Comparison of ENCODE assay signal across 18 cellular contexts in the genomic region with DNA sequence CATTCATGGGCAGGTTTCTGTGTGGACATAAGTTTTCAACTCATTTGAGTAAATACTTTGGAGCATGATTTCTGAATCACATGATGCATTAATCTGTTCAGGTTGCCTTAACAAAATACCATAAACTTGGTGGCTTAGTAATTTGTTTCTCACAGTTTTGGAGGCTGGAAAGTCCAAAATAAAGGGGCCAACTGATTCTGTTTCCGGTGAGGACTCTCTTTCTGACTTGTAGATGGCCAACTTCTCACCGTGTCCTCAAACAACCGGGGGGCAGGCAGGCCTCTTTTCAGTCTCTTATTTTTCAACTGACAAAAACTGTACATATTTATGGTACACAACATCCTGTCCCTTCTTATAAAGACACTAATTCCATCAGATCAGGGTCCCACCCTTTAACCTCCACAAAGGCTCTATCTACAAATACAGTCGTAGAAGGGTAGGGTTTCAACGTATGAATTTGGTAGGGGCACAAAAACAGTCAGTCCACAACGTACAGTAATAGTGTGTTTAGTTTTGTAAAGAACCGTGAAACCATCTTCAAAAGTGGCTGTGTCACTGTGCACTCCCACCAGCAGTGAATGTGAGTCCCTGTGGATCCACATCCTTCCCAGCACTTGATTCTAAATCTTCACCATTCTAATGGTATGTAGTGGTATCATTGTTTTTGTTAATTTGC. TPM values are rescaled to one million over a fixed set of nuclear protein-coding genes. Genes with fewer than 3 reads are reported as not detected.
DNase-seq lines count a peak whose midpoint lies in the region; ATAC-seq, FAIRE-seq and TF ChIP-seq lines count a peak whose summit lies in the region.
"Had no signal": no experiment of that assay in that cellular context is flagged by ENCODE, and none has a peak within 500 bp of the region (broad histone marks: within the 10 kb centered on the region; RNA-seq: fewer than 3 reads in every experiment).

No MANE protein-coding gene starts in this region.

- H3K9me3 ChIP-seq in astrocyte (ENCODE audit: insufficient read depth, low read depth, low read length): no peaks in the 10 kb centered on the region

- peak overlapping the region; percentile 44 for H3K27ac Mint-ChIP-seq in activated CD8-positive, alpha-beta T cell treated with anti-CD3 and anti-CD28 coated beads for 36 hours
- H3K27ac Mint-ChIP-seq in activated CD8-positive, alpha-beta T cell treated with anti-CD3 and anti-CD28 coated beads, Interleukin-2, amount 10 ng/mL, durations not matched to agents 7 days and 5 days: no peak overlapping the region
- H3K27ac Mint-ChIP-seq in natural killer cell treated with Interleukin-12 subunit alpha and Interleukin-12 subunit beta and Interleukin-15 and Interleukin-18, amount 100 ng/mL, for 72 hours: peak overlapping the region in 1 of 2 donors; percentile 77
- H3K27ac Mint-ChIP-seq in natural killer cell (no peak overlapping the region), astrocyte (ENCODE audit: unreplicated experiment) (no peak overlapping the region)
- H3K27ac Mint-ChIP-seq: B cell; CD8-positive, alpha-beta T cell; HFFc6 had no signal

- H3K9me3 Mint-ChIP-seq in activated CD8-positive, alpha-beta T cell treated with anti-CD3 and anti-CD28 coated beads for 36 hours: peaks cover 9% of the 10 kb centered on the region
- H3K9me3 Mint-ChIP-seq in activated CD8-positive, alpha-beta T cell treated with anti-CD3 and anti-CD28 coated beads, Interleukin-2, amount 10 ng/mL, durations not matched to agents 7 days and 5 days (ENCODE audit: insufficient read depth): no peaks in the 10 kb centered on the region
- no peaks in the 10 kb centered on the region for H3K9me3 Mint-ChIP-seq in natural killer cell treated with Interleukin-12 subunit alpha and Interleukin-12 subunit beta and Interleukin-15 and Interleukin-18, amount 100 ng/mL, for 72 hours
- H3K9me3 Mint-ChIP-seq in natural killer cell (no peaks in the 10 kb centered on the region), astrocyte (ENCODE audit: unreplicated experiment) (peaks cover 3% of the 10 kb centered on the region)
- H3K9me3 Mint-ChIP-seq: CD8-positive, alpha-beta T cell; HFFc6 had no signal

- no peaks in the 10 kb centered on the region for H3K79me2 ChIP-seq in astrocyte (ENCODE audit: insufficient read depth, low read length)

- intact Hi-C loops in activated CD8-positive, alpha-beta T cell treated with anti-CD3 and anti-CD28 coated beads for 36 hours (cut with micrococcal nuclease): no loop called here
- intact Hi-C loops in natural killer cell (cut with micrococcal nuclease): no loop called here

- H3K9ac ChIP-seq in astrocyte (ENCODE audit: low read length): no peak overlapping the region
- H3K9ac ChIP-seq: BLaER1 treated with 17β-estradiol and CSF1 and Interleukin-3, amounts not matched to agents 10 nM and 100 nM had no signal

- no peaks in the 10 kb centered on the region for H4K20me1 ChIP-seq in astrocyte (ENCODE audit: insufficient read depth, low read length)
- H4K20me1 ChIP-seq: BLaER1 treated with 17β-estradiol and CSF1 and Interleukin-3, amounts not matched to agents 10 nM and 100 nM had no signal

- CTCF ChIA-PET in activated CD8-positive, alpha-beta T cell treated with anti-CD3 and anti-CD28 coated beads for 36 hours (lab: Charles Lee): no interaction called here
- CTCF ChIA-PET in activated CD8-positive, alpha-beta T cell treated with anti-CD3 and anti-CD28 coated beads, Interleukin-2, amount 10 ng/mL, durations not matched to agents 7 days and 5 days (lab: Charles Lee): no interaction called here

- peaks cover 36% of the 10 kb centered on the region for H3K36me3 Mint-ChIP-seq in activated CD8-positive, alpha-beta T cell treated with anti-CD3 and anti-CD28 coated beads for 36 hours (ENCODE audit: low read depth)
- peaks cover 70% of the 10 kb centered on the region for H3K36me3 Mint-ChIP-seq in activated CD8-positive, alpha-beta T cell treated with anti-CD3 and anti-CD28 coated beads, Interleukin-2, amount 10 ng/mL, durations not matched to agents 7 days and 5 days (ENCODE audit: low read depth)
- H3K36me3 Mint-ChIP-seq in natural killer cell treated with Interleukin-12 subunit alpha and Interleukin-12 subunit beta and Interleukin-15 and Interleukin-18, amount 100 ng/mL, for 72 hours: peaks cover 20% of the 10 kb centered on the region
- H3K36me3 Mint-ChIP-seq in natural killer cell (no peaks in the 10 kb centered on the region), astrocyte (ENCODE audit: low read depth, unreplicated experiment) (peaks cover 14% of the 10 kb centered on the region)

- peak; percentile 62 for ATAC-seq in activated CD8-positive, alpha-beta T cell treated with anti-CD3 and anti-CD28 coated beads for 36 hours
- ATAC-seq in activated CD8-positive, alpha-beta T cell treated with anti-CD3 and anti-CD28 coated beads, Interleukin-2, amount 10 ng/mL, durations not matched to agents 7 days and 5 days: no peak
- ATAC-seq in natural killer cell treated with Interleukin-12 subunit alpha and Interleukin-12 subunit beta and Interleukin-15 and Interleukin-18, amount 100 ng/mL, for 72 hours: peak in 1 of 2 donors; percentile 74
- ATAC-seq in natural killer cell (no peak), HG02588 (IDR thresholded peaks at IDR 0.05; ENCODE audit: unreplicated experiment) (no peak)
- ATAC-seq: CD8-positive, alpha-beta T cell; HCT116 had no signal

- no peak overlapping the region for H2AFZ ChIP-seq in astrocyte (ENCODE audit: low read depth, low read length)

- peaks cover 53% of the 10 kb centered on the region for H3K4me1 Mint-ChIP-seq in activated CD8-positive, alpha-beta T cell treated with anti-CD3 and anti-CD28 coated beads for 36 hours (ENCODE audit: low read depth)
- peaks cover 58% of the 10 kb centered on the region for H3K4me1 Mint-ChIP-seq in activated CD8-positive, alpha-beta T cell treated with anti-CD3 and anti-CD28 coated beads, Interleukin-2, amount 10 ng/mL, durations not matched to agents 7 days and 5 days (ENCODE audit: low read depth)
- peaks cover 23 to 54% of the 10 kb centered on the region in 2 donors for H3K4me1 Mint-ChIP-seq in natural killer cell treated with Interleukin-12 subunit alpha and Interleukin-12 subunit beta and Interleukin-15 and Interleukin-18, amount 100 ng/mL, for 72 hours (ENCODE audit: low read depth in 2 of 2)
- H3K4me1 Mint-ChIP-seq in natural killer cell (peaks cover 27 to 32% of the 10 kb centered on the region in 2 donors), astrocyte (ENCODE audit: low read depth, unreplicated experiment) (no peaks in the 10 kb centered on the region)
- H3K4me1 Mint-ChIP-seq: B cell had no signal

- H3K4me3 Mint-ChIP-seq in activated CD8-positive, alpha-beta T cell treated with anti-CD3 and anti-CD28 coated beads for 36 hours: no peak overlapping the region
- H3K4me3 Mint-ChIP-seq in activated CD8-positive, alpha-beta T cell treated with anti-CD3 and anti-CD28 coated beads, Interleukin-2, amount 10 ng/mL, durations not matched to agents 7 days and 5 days: no peak overlapping the region
- H3K4me3 Mint-ChIP-seq in natural killer cell treated with Interleukin-12 subunit alpha and Interleukin-12 subunit beta and Interleukin-15 and Interleukin-18, amount 100 ng/mL, for 72 hours: peak overlapping the region; percentile 76
- H3K4me3 Mint-ChIP-seq in natural killer cell: no peak overlapping the region
- no peak overlapping the region for H3K4me3 Mint-ChIP-seq in astrocyte (ENCODE audit: unreplicated experiment)
- H3K4me3 Mint-ChIP-seq: B cell; CD8-positive, alpha-beta T cell; HFFc6 had no signal

- no peak for DNase-seq in activated CD8-positive, alpha-beta T cell treated with anti-CD3 and anti-CD28 coated beads for 36 hours
- DNase-seq in activated CD8-positive, alpha-beta T cell treated with anti-CD3 and anti-CD28 coated beads, Interleukin-2, amount 10 ng/mL, durations not matched to agents 7 days and 5 days: no peak
- no peak for DNase-seq in natural killer cell treated with Interleukin-12 subunit alpha and Interleukin-12 subunit beta and Interleukin-15 and Interleukin-18, amount 100 ng/mL, for 72 hours (ENCODE audit: low spot score)
- DNase-seq in natural killer cell (no peak), astrocyte (ENCODE audit: low read depth) (no peak), NCI-H1105 (lab: John Stamatoyannopoulos, UW) (no peak)
- DNase-seq: CD8-positive, alpha-beta T cell; DMS 273 treated with DMSO at 0.1 percent for 48 hours; DMS53; DND-41; EL; GOT3; H7; HFFc6 had no signal

- peak; percentile 29 for FAIRE-seq in astrocyte (lab: Jason Lieb, UNC)

- H3K4me2 ChIP-seq in astrocyte (ENCODE audit: low read length): no peak overlapping the region
- H3K4me2 ChIP-seq: BLaER1 treated with 17β-estradiol and CSF1 and Interleukin-3, amounts not matched to agents 10 nM and 100 nM had no signal

- no peak overlapping the region for H3K4me3 ChIP-seq in astrocyte (ENCODE audit: insufficient read depth, low read depth, low read length)
- H3K4me3 ChIP-seq: BLaER1 treated with 17β-estradiol and CSF1 and Interleukin-3, amounts not matched to agents 10 nM and 100 nM had no signal

- TF ChIP-seq CTCF in activated CD8-positive, alpha-beta T cell treated with anti-CD3 and anti-CD28 coated beads for 36 hours (IDR thresholded peaks at IDR 0.05): no peak
- TF ChIP-seq CTCF in natural killer cell (IDR thresholded peaks at IDR 0.05) (no peak), astrocyte (IDR thresholded peaks at IDR 0.05; ENCODE audit: insufficient read depth, low read depth, low read length) (no peak)

- POLR2A ChIA-PET in activated CD8-positive, alpha-beta T cell treated with anti-CD3 and anti-CD28 coated beads for 36 hours (lab: Charles Lee): no interaction called here
- POLR2A ChIA-PET in activated CD8-positive, alpha-beta T cell treated with anti-CD3 and anti-CD28 coated beads, Interleukin-2, amount 10 ng/mL, durations not matched to agents 7 days and 5 days (lab: Charles Lee): no interaction called here

- no peaks in the 10 kb centered on the region for H3K4me1 ChIP-seq in astrocyte (ENCODE audit: insufficient read depth, low read length)
- H3K4me1 ChIP-seq: BLaER1 treated with 17β-estradiol and CSF1 and Interleukin-3, amounts not matched to agents 10 nM and 100 nM had no signal

- no peak overlapping the region for H3K27ac ChIP-seq in astrocyte (ENCODE audit: low read depth, low read length)
- H3K27ac ChIP-seq: BLaER1 treated with 17β-estradiol and CSF1 and Interleukin-3, amounts not matched to agents 10 nM and 100 nM had no signal

- no peaks in the 10 kb centered on the region for H3K36me3 ChIP-seq in astrocyte (ENCODE audit: insufficient read depth, low read length)
- H3K36me3 ChIP-seq: BLaER1 treated with 17β-estradiol and CSF1 and Interleukin-3, amounts not matched to agents 10 nM and 100 nM had no signal

- H3K27me3 Mint-ChIP-seq in activated CD8-positive, alpha-beta T cell treated with anti-CD3 and anti-CD28 coated beads for 36 hours: no peaks in the 10 kb centered on the region
- no peaks in the 10 kb centered on the region for H3K27me3 Mint-ChIP-seq in activated CD8-positive, alpha-beta T cell treated with anti-CD3 and anti-CD28 coated beads, Interleukin-2, amount 10 ng/mL, durations not matched to agents 7 days and 5 days (ENCODE audit: low read depth)
- no peaks in the 10 kb centered on the region for H3K27me3 Mint-ChIP-seq in natural killer cell treated with Interleukin-12 subunit alpha and Interleukin-12 subunit beta and Interleukin-15 and Interleukin-18, amount 100 ng/mL, for 72 hours
- H3K27me3 Mint-ChIP-seq in natural killer cell (ENCODE audit: low read depth in 2 of 2) (no peaks in the 10 kb centered on the region), astrocyte (ENCODE audit: low read depth, unreplicated experiment) (no peaks in the 10 kb centered on the region)
- H3K27me3 Mint-ChIP-seq: B cell had no signal

- no peaks in the 10 kb centered on the region for H3K27me3 ChIP-seq in astrocyte (ENCODE audit: insufficient read depth, low read length)
- H3K27me3 ChIP-seq: BLaER1 treated with 17β-estradiol and CSF1 and Interleukin-3, amounts not matched to agents 10 nM and 100 nM had no signal

RNA-seq across cellular contexts. Expression of a gene that starts 37.2 kb away (rescaled TPM):
- 10 to 100 TPM; 59.1 to 60.8 TPM for total RNA-seq in activated CD8-positive, alpha-beta T cell treated with anti-CD3 and anti-CD28 coated beads for 36 hours
- 100 to 1,000 TPM; 112 to 114 TPM for total RNA-seq in activated CD8-positive, alpha-beta T cell treated with anti-CD3 and anti-CD28 coated beads, Interleukin-2, amount 10 ng/mL, durations not matched to agents 7 days and 5 days
- 10 to 100 TPM; 15.7 to 29.7 TPM for total RNA-seq in natural killer cell treated with Interleukin-12 subunit alpha and Interleukin-12 subunit beta and Interleukin-15 and Interleukin-18, amount 100 ng/mL, for 72 hours
- total RNA-seq in natural killer cell: 10 to 100 TPM; 24.3 to 26.6 (median 25.2) TPM
- 35.1 and 41.6 TPM in 2 replicates for total RNA-seq in astrocyte
